Comparison of ENCODE assay signal across 1 cellular context in the genomic region with DNA sequence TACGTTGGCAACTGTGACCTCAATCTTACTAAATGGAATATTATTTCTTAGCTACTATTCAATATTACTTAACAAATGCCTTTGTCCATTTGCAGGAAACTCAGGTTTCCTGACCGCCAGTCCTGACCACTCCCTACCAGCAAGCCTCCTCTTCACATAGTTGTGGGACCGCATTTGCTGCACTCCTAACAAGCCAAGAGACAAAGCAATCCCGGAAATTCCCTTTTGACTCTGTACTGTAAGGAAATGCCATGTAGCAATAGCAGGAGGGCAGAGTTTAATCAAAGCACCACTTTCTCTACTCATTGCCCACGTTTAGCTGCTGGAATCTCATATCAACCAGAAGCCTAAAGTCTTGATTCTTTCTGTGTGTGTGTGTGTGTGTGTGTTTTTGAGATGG.
TF ChIP-seq lines count a peak whose summit lies in the region.

No MANE protein-coding gene starts in this region.

TF ChIP-seq in WTC11, 78 proteins besides CTCF, POLR2A, EP300 and RAD21 (continued from another document):
- TF ChIP-seq, protein P1, sequence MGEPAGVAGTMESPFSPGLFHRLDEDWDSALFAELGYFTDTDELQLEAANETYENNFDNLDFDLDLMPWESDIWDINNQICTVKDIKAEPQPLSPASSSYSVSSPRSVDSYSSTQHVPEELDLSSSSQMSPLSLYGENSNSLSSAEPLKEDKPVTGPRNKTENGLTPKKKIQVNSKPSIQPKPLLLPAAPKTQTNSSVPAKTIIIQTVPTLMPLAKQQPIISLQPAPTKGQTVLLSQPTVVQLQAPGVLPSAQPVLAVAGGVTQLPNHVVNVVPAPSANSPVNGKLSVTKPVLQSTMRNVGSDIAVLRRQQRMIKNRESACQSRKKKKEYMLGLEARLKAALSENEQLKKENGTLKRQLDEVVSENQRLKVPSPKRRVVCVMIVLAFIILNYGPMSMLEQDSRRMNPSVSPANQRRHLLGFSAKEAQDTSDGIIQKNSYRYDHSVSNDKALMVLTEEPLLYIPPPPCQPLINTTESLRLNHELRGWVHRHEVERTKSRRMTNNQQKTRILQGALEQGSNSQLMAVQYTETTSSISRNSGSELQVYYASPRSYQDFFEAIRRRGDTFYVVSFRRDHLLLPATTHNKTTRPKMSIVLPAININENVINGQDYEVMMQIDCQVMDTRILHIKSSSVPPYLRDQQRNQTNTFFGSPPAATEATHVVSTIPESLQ (CRISPR knock-in tag; IDR thresholded peaks at IDR 0.05): no peak
- no peak for TF ChIP-seq ATF1 (CRISPR knock-in tag; IDR thresholded peaks at IDR 0.05)
- TF ChIP-seq, protein P2, sequence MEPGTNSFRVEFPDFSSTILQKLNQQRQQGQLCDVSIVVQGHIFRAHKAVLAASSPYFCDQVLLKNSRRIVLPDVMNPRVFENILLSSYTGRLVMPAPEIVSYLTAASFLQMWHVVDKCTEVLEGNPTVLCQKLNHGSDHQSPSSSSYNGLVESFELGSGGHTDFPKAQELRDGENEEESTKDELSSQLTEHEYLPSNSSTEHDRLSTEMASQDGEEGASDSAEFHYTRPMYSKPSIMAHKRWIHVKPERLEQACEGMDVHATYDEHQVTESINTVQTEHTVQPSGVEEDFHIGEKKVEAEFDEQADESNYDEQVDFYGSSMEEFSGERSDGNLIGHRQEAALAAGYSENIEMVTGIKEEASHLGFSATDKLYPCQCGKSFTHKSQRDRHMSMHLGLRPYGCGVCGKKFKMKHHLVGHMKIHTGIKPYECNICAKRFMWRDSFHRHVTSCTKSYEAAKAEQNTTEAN (CRISPR knock-in tag; IDR thresholded peaks at IDR 0.05): no peak
- TF ChIP-seq, protein P3, sequence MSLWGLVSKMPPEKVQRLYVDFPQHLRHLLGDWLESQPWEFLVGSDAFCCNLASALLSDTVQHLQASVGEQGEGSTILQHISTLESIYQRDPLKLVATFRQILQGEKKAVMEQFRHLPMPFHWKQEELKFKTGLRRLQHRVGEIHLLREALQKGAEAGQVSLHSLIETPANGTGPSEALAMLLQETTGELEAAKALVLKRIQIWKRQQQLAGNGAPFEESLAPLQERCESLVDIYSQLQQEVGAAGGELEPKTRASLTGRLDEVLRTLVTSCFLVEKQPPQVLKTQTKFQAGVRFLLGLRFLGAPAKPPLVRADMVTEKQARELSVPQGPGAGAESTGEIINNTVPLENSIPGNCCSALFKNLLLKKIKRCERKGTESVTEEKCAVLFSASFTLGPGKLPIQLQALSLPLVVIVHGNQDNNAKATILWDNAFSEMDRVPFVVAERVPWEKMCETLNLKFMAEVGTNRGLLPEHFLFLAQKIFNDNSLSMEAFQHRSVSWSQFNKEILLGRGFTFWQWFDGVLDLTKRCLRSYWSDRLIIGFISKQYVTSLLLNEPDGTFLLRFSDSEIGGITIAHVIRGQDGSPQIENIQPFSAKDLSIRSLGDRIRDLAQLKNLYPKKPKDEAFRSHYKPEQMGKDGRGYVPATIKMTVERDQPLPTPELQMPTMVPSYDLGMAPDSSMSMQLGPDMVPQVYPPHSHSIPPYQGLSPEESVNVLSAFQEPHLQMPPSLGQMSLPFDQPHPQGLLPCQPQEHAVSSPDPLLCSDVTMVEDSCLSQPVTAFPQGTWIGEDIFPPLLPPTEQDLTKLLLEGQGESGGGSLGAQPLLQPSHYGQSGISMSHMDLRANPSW (CRISPR knock-in tag; conservative IDR thresholded peaks at IDR 0.05; ENCODE audit: low read depth): no peak
- TF ChIP-seq ZNF317 (CRISPR knock-in tag; IDR thresholded peaks at IDR 0.05; ENCODE audit: borderline replicate concordance, low read depth): no peak
- TF ChIP-seq GTF2I (CRISPR knock-in tag; conservative IDR thresholded peaks at IDR 0.05): no peak
